ENCODE assay signal across 15 cellular contexts in genomic region chr4:39658756-39659155, GRCh38. TPM values are rescaled to one million over a fixed set of nuclear protein-coding genes. Genes with fewer than 3 reads are reported as not detected.
A peak's percentile ranks its signal among the peaks of the same experiment; 100 is the strongest.
DNase-seq lines count a peak whose midpoint lies in the region; ATAC-seq, FAIRE-seq and TF ChIP-seq lines count a peak whose summit lies in the region.
"Had no signal": no experiment of that assay in that cellular context is flagged by ENCODE, and none has a peak within 500 bp of the region (broad histone marks: within the 10 kb centered on the region; RNA-seq: fewer than 3 reads in every experiment).

No MANE protein-coding gene starts in this region.

- intact Hi-C loops in heart right ventricle (cut with DNase I), result no loop called here
- intact Hi-C loops in Right ventricle myocardium superior (cut with DNase I), result no loop called here

- H3K4me1 ChIP-seq in heart right ventricle (no peaks in the 10 kb centered on the region), small intestine (ENCODE audit: control insufficient read depth in 2 of 2, insufficient read depth in 1 of 2, low read depth in 1 of 2, low read length in 1 of 2) (no peaks in the 10 kb centered on the region)
- H3K4me1 ChIP-seq: upper lobe of left lung had no signal

- ATAC-seq in heart right ventricle (no peak), Right ventricle myocardium superior (ENCODE audit: poor library complexity) (no peak), GM18520 (IDR thresholded peaks at IDR 0.05; ENCODE audit: unreplicated experiment) (no peak), GM21390 (IDR thresholded peaks at IDR 0.05; ENCODE audit: unreplicated experiment) (no peak)

- WGBS in heart right ventricle, 2 donors, result 87 to 92% methylated on average over 3 of the region's 3 CpGs
- WGBS in small intestine, 3 donors, result 73 to 79% (median 77%) methylated on average over 3 of the region's 3 CpGs

- DNase-seq in heart right ventricle (no peak), Right ventricle myocardium superior (no peak), amniotic epithelial cell (ENCODE audit: low read depth) (peak; percentile 31), fibroblast of the aortic adventitia (ENCODE audit: low read depth) (peak; percentile 24), small intestine (no peak)
- DNase-seq in stimulated activated CD4-positive, alpha-beta T cell treated with anti-CD3 and anti-CD28 coated beads, Interleukin-2, amount 100 ng/mL, for 24 hours, result no peak
- DNase-seq: activated CD8-positive, alpha-beta memory T cell treated with anti-CD3 and anti-CD28 coated beads, Interleukin-2, amount 50 U/mL, for 4 hours; DMS53; NCI-H1417 treated with DMSO at 0.1 percent for 48 hours; NCI-H510A treated with DMSO at 0.1 percent for 48 hours; SIG-M5; stimulated activated CD4-positive, alpha-beta T cell treated with anti-CD3 and anti-CD28 coated beads, Interleukin-12 subunit alpha, Interleukin-12 subunit beta, amount 100 ng/mL, for 4 hours; upper lobe of left lung had no signal

- H3K36me3 ChIP-seq in heart right ventricle, result no peaks in the 10 kb centered on the region
- no peaks in the 10 kb centered on the region for H3K36me3 ChIP-seq in small intestine (ENCODE audit: control insufficient read depth in 2 of 2, insufficient read depth in 2 of 2, low read length in 2 of 2)
- H3K36me3 ChIP-seq: upper lobe of left lung had no signal

- H3K9me3 ChIP-seq in heart right ventricle (no peaks in the 10 kb centered on the region), small intestine (ENCODE audit: control insufficient read depth, low read depth) (no peaks in the 10 kb centered on the region)
- H3K9me3 ChIP-seq: upper lobe of left lung had no signal

- H3K27me3 ChIP-seq in heart right ventricle (no peaks in the 10 kb centered on the region), small intestine (ENCODE audit: control insufficient read depth in 2 of 2, insufficient read depth in 2 of 2, low read length in 2 of 2) (no peaks in the 10 kb centered on the region)
- H3K27me3 ChIP-seq: upper lobe of left lung had no signal

- TF ChIP-seq CTCF in heart right ventricle (IDR thresholded peaks at IDR 0.05), result peak in 5 of 9 donors; percentile 12 to 37 (median 32)
- peak; percentile 47 for TF ChIP-seq CTCF in fibroblast of the aortic adventitia (IDR thresholded peaks at IDR 0.05; ENCODE audit: insufficient read depth, low read length)

- no peak for FAIRE-seq in small intestine (lab: Jason Lieb, UNC)

- H3K4me3 ChIP-seq in heart right ventricle (no peak overlapping the region), fibroblast of the aortic adventitia (ENCODE audit: low read depth, low read length) (no peak overlapping the region), small intestine (ENCODE audit: low read depth in 1 of 2, low read length in 2 of 2) (no peak overlapping the region)
- H3K4me3 ChIP-seq: upper lobe of left lung had no signal

- H3K27ac ChIP-seq in heart right ventricle (no peak overlapping the region), small intestine (ENCODE audit: low read depth in 1 of 2, low read length in 1 of 2) (no peak overlapping the region)
- H3K27ac ChIP-seq: upper lobe of left lung had no signal

RNA-seq across cellular contexts. Expression of gene SMIM14, which starts 20.1 kb away (rescaled TPM):
- 10 to 100 TPM in 9 of 10 donors, 1 to 10 TPM in 1; 9.3 to 15.2 (median 11.8) TPM for total RNA-seq in heart right ventricle
- polyA plus RNA-seq in heart right ventricle, result 1 to 10 TPM; 5.4 to 5.6 TPM
- 11.3 TPM for total RNA-seq in Right ventricle myocardium superior
- total RNA-seq in fibroblast of the aortic adventitia (ENCODE audit: low replicate concordance), result 121 and 122 TPM in 2 replicates
- 10 to 100 TPM; 22.3 to 39.8 (median 31.3) TPM for polyA plus RNA-seq in small intestine

RNA-seq across cellular contexts. Expression of gene UBE2K, which starts 39.2 kb away (rescaled TPM):
- total RNA-seq in heart right ventricle, result 10 to 100 TPM; 52.9 to 74.0 (median 57.7) TPM
- polyA plus RNA-seq in heart right ventricle, result 10 to 100 TPM; 24.0 to 30.4 TPM
- total RNA-seq in Right ventricle myocardium superior, result 57.7 TPM
- total RNA-seq in fibroblast of the aortic adventitia (ENCODE audit: low replicate concordance), result 22.7 and 27.7 TPM in 2 replicates
- 10 to 100 TPM; 33.5 to 36.0 (median 35.1) TPM for polyA plus RNA-seq in small intestine

Comparison
In these comparisons a context has a peak if more than half of its experiments do, and no peak if none do; other contexts are left out.
1. DNase-seq: peak in amniotic epithelial cell (single experiment) and fibroblast of the aortic adventitia (single experiment); none in heart right ventricle (0 of 2), Right ventricle myocardium superior (single experiment), small intestine (single experiment) and stimulated activated CD4-positive, alpha-beta T cell treated with anti-CD3 and anti-CD28 coated beads, Interleukin-2, amount 100 ng/mL, for 24 hours (0 of 2).